Comparison of ENCODE assay signal across 20 cellular contexts in genomic region chr13:67574320-67575233, GRCh38.
DNase-seq lines count a peak whose midpoint lies in the region; ATAC-seq, FAIRE-seq and TF ChIP-seq lines count a peak whose summit lies in the region.
"Had no signal": no experiment of that assay in that cellular context is flagged by ENCODE, and none has a peak within 500 bp of the region (broad histone marks: within the 10 kb centered on the region; RNA-seq: fewer than 3 reads in every experiment).

No MANE protein-coding gene starts in this region.

- H3K79me2 ChIP-seq in mesendoderm (ENCODE audit: control insufficient read depth, insufficient read depth, low read length): no peaks in the 10 kb centered on the region

- no peak overlapping the region for H3K27ac Mint-ChIP-seq in activated CD4-positive, alpha-beta memory T cell treated with anti-CD3 and anti-CD28 coated beads, Interleukin-2, amount 10 ng/mL, durations not matched to agents 7 days and 5 days
- no peak overlapping the region for H3K27ac Mint-ChIP-seq in activated naive CD4-positive, alpha-beta T cell treated with anti-CD3 and anti-CD28 coated beads, Interleukin-2, amount 10 ng/mL, durations not matched to agents 7 days and 5 days
- no peak overlapping the region for H3K27ac Mint-ChIP-seq in effector memory CD8-positive, alpha-beta T cell
- H3K27ac Mint-ChIP-seq: naive thymus-derived CD4-positive, alpha-beta T cell had no signal

- peak; percentile 95 for FAIRE-seq in H54 (lab: Jason Lieb, UNC)
- FAIRE-seq: endometrium, TTC549 had no signal

- H3K4me2 ChIP-seq in mesendoderm (ENCODE audit: low read length): no peak overlapping the region

- no peaks in the 10 kb centered on the region for H3K27me3 Mint-ChIP-seq in activated CD4-positive, alpha-beta memory T cell treated with anti-CD3 and anti-CD28 coated beads, Interleukin-2, amount 10 ng/mL, durations not matched to agents 7 days and 5 days
- H3K27me3 Mint-ChIP-seq in activated naive CD4-positive, alpha-beta T cell treated with anti-CD3 and anti-CD28 coated beads, Interleukin-2, amount 10 ng/mL, durations not matched to agents 7 days and 5 days: no peaks in the 10 kb centered on the region
- no peaks in the 10 kb centered on the region for H3K27me3 Mint-ChIP-seq in effector memory CD8-positive, alpha-beta T cell
- H3K27me3 Mint-ChIP-seq: central memory CD8-positive, alpha-beta T cell; naive thymus-derived CD4-positive, alpha-beta T cell had no signal

- no CpG with 5 or more reads among the region's 5 CpGs for WGBS in mesendoderm (ENCODE audit: extremely low coverage, insufficient coverage, low lambda C conversion rate)

- H3K9me3 Mint-ChIP-seq in activated CD4-positive, alpha-beta memory T cell treated with anti-CD3 and anti-CD28 coated beads, Interleukin-2, amount 10 ng/mL, durations not matched to agents 7 days and 5 days: peaks cover 10% of the 10 kb centered on the region
- peaks cover 8% of the 10 kb centered on the region for H3K9me3 Mint-ChIP-seq in activated naive CD4-positive, alpha-beta T cell treated with anti-CD3 and anti-CD28 coated beads, Interleukin-2, amount 10 ng/mL, durations not matched to agents 7 days and 5 days
- peaks cover 3 to 7% of the 10 kb centered on the region in 2 donors for H3K9me3 Mint-ChIP-seq in effector memory CD8-positive, alpha-beta T cell

- no peak for TF ChIP-seq CTCF in astrocyte of the spinal cord (IDR thresholded peaks at IDR 0.05; ENCODE audit: low read depth, low read length)

- H2BK15ac ChIP-seq in mesendoderm (replicated peaks; ENCODE audit: low read depth): no peak overlapping the region

- H3K27ac ChIP-seq in mesendoderm (ENCODE audit: low read depth, low read length): no peak overlapping the region

- ATAC-seq in effector memory CD8-positive, alpha-beta T cell (replicated peaks): no peak
- ATAC-seq: naive thymus-derived CD4-positive, alpha-beta T cell had no signal

- H3K9ac ChIP-seq in mesendoderm (ENCODE audit: low read length): no peak overlapping the region

- TF ChIP-seq POLR2A in H54 (IDR thresholded peaks at IDR 0.05; ENCODE audit: low read depth, low read length): no peak

- CTCF ChIA-PET in activated CD4-positive, alpha-beta memory T cell treated with anti-CD3 and anti-CD28 coated beads, Interleukin-2, amount 10 ng/mL, durations not matched to agents 7 days and 5 days (lab: Charles Lee): no interaction called here
- CTCF ChIA-PET in activated naive CD4-positive, alpha-beta T cell treated with anti-CD3 and anti-CD28 coated beads, Interleukin-2, amount 10 ng/mL, durations not matched to agents 7 days and 5 days (lab: Charles Lee): no interaction called here

- H3K4me3 ChIP-seq in astrocyte of the spinal cord (ENCODE audit: low read depth, low read length) (no peak overlapping the region), mesendoderm (ENCODE audit: low read length) (no peak overlapping the region)

- H3K79me1 ChIP-seq in mesendoderm (ENCODE audit: low read length): no peaks in the 10 kb centered on the region

- no peak overlapping the region for H2BK120ac ChIP-seq in mesendoderm (ENCODE audit: low read depth, low read length)

- POLR2A ChIA-PET in activated CD4-positive, alpha-beta memory T cell treated with anti-CD3 and anti-CD28 coated beads, Interleukin-2, amount 10 ng/mL, durations not matched to agents 7 days and 5 days (lab: Charles Lee): no interaction called here

- no peak overlapping the region for H3K18ac ChIP-seq in mesendoderm (ENCODE audit: low read length)

- H3K56ac ChIP-seq in mesendoderm (ENCODE audit: low read length): no peak overlapping the region

- no peak overlapping the region for H3K4me3 Mint-ChIP-seq in activated CD4-positive, alpha-beta memory T cell treated with anti-CD3 and anti-CD28 coated beads, Interleukin-2, amount 10 ng/mL, durations not matched to agents 7 days and 5 days
- H3K4me3 Mint-ChIP-seq in activated naive CD4-positive, alpha-beta T cell treated with anti-CD3 and anti-CD28 coated beads, Interleukin-2, amount 10 ng/mL, durations not matched to agents 7 days and 5 days: no peak overlapping the region
- no peak overlapping the region for H3K4me3 Mint-ChIP-seq in effector memory CD8-positive, alpha-beta T cell
- H3K4me3 Mint-ChIP-seq: central memory CD8-positive, alpha-beta T cell; naive thymus-derived CD4-positive, alpha-beta T cell had no signal

- no peaks in the 10 kb centered on the region for H3K4me1 Mint-ChIP-seq in activated CD4-positive, alpha-beta memory T cell treated with anti-CD3 and anti-CD28 coated beads, Interleukin-2, amount 10 ng/mL, durations not matched to agents 7 days and 5 days
- no peaks in the 10 kb centered on the region for H3K4me1 Mint-ChIP-seq in activated naive CD4-positive, alpha-beta T cell treated with anti-CD3 and anti-CD28 coated beads, Interleukin-2, amount 10 ng/mL, durations not matched to agents 7 days and 5 days
- H3K4me1 Mint-ChIP-seq in effector memory CD8-positive, alpha-beta T cell (ENCODE audit: low read depth in 2 of 2): no peaks in the 10 kb centered on the region
- H3K4me1 Mint-ChIP-seq: central memory CD8-positive, alpha-beta T cell; naive thymus-derived CD4-positive, alpha-beta T cell had no signal

- H3K23ac ChIP-seq in mesendoderm (ENCODE audit: low read length): no peak overlapping the region

- no peaks in the 10 kb centered on the region for H3K4me1 ChIP-seq in mesendoderm (ENCODE audit: control insufficient read depth, low read depth, low read length)

- no peaks in the 10 kb centered on the region for H3K27me3 ChIP-seq in mesendoderm (ENCODE audit: insufficient read depth, low read length, poor library complexity)

- no peak overlapping the region for H2AK5ac ChIP-seq in mesendoderm (ENCODE audit: low read length)

- DNase-seq in H54 (ENCODE audit: insufficient read length, low spot score) (no peak), NCI-H526 treated with DMSO at 0.1 percent for 48 hours (lab: John Stamatoyannopoulos, UW) (peak; percentile 58), astrocyte of the spinal cord (ENCODE audit: low read depth, low spot score) (peak; percentile 93), mesendoderm (peak; percentile 2), NCI-H748 (lab: John Stamatoyannopoulos, UW; ENCODE audit: unreplicated experiment) (no peak)
- DNase-seq in activated CD4-positive, alpha-beta memory T cell treated with anti-CD3 and anti-CD28 coated beads, Interleukin-2, amount 10 ng/mL, durations not matched to agents 7 days and 5 days: no peak
- no peak for DNase-seq in activated naive CD4-positive, alpha-beta T cell treated with anti-CD3 and anti-CD28 coated beads, Interleukin-2, amount 10 ng/mL, durations not matched to agents 7 days and 5 days
- no peak for DNase-seq in effector memory CD8-positive, alpha-beta T cell
- DNase-seq: DMS79; GOT3; head of caudate nucleus; naive thymus-derived CD4-positive, alpha-beta T cell; NCI-H187 treated with DMSO at 0.1 percent for 48 hours; NCI-H748 treated with DMSO at 0.1 percent for 48 hours; SHP77; stimulated activated CD4-positive, alpha-beta T cell treated with anti-CD3 and anti-CD28 coated beads, Interleukin-2, amount 100 ng/mL, for 24 hours; stimulated activated CD8-positive, alpha-beta memory T cell treated with anti-CD3 and anti-CD28 coated beads, Interleukin-4, amount 100 ng/mL, for 48 hours had no signal

- no peaks in the 10 kb centered on the region for H3K36me3 Mint-ChIP-seq in activated CD4-positive, alpha-beta memory T cell treated with anti-CD3 and anti-CD28 coated beads, Interleukin-2, amount 10 ng/mL, durations not matched to agents 7 days and 5 days (ENCODE audit: low read depth)
- H3K36me3 Mint-ChIP-seq in activated naive CD4-positive, alpha-beta T cell treated with anti-CD3 and anti-CD28 coated beads, Interleukin-2, amount 10 ng/mL, durations not matched to agents 7 days and 5 days: no peaks in the 10 kb centered on the region
- H3K36me3 Mint-ChIP-seq in effector memory CD8-positive, alpha-beta T cell (ENCODE audit: insufficient read depth): no peaks in the 10 kb centered on the region
- H3K36me3 Mint-ChIP-seq: naive thymus-derived CD4-positive, alpha-beta T cell had no signal

- in situ Hi-C loops in astrocyte of the spinal cord (cut with HindIII; ENCODE audit: low sequenced_read_pairs): no loop called here

- H3K36me3 ChIP-seq in mesendoderm (ENCODE audit: control insufficient read depth, insufficient read depth, low read length): no peaks in the 10 kb centered on the region

- no peak overlapping the region for H3K4ac ChIP-seq in mesendoderm (ENCODE audit: low read depth, low read length)

- no peak overlapping the region for H2BK5ac ChIP-seq in mesendoderm (ENCODE audit: low read length)

- no peak overlapping the region for H4K8ac ChIP-seq in mesendoderm (ENCODE audit: low read depth, low read length)

- no peak overlapping the region for H4K5ac ChIP-seq in mesendoderm (ENCODE audit: low read length)

Comparison
In these comparisons a context has a peak if more than half of its experiments do, and no peak if none do; other contexts are left out.
1. DNase-seq: peak in NCI-H526 treated with DMSO at 0.1 percent for 48 hours (single experiment), astrocyte of the spinal cord (single experiment) and mesendoderm (single experiment); none in H54 (single experiment), activated CD4-positive, alpha-beta memory T cell treated with anti-CD3 and anti-CD28 coated beads, Interleukin-2, amount 10 ng/mL, durations not matched to agents 7 days and 5 days (single experiment), NCI-H748 (single experiment), activated naive CD4-positive, alpha-beta T cell treated with anti-CD3 and anti-CD28 coated beads, Interleukin-2, amount 10 ng/mL, durations not matched to agents 7 days and 5 days (single experiment) and effector memory CD8-positive, alpha-beta T cell (0 of 3).